Comparison of ENCODE assay signal across 22 cellular contexts in the genomic region with DNA sequence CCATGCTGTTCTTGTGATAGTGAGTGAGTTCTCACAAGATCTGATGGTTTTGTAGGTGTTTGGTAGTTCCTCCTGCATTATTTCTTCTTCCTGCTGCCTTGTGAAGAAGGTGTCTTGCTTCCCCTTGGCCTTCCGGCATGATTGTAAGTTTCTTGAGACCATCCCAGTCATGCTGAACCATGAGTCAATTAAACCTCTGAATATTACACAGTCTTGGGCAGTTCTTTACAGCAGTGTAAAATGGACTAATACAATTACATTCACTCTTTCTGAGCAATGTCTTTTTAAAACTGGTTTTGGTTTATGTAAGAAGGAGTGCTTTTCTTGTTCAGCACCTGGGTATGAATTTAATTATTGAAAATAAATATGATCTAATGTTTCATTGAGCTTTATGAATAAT. TPM values are rescaled to one million over a fixed set of nuclear protein-coding genes. Genes with fewer than 3 reads are reported as not detected.
DNase-seq lines count a peak whose midpoint lies in the region; ATAC-seq and TF ChIP-seq lines count a peak whose summit lies in the region.
"Had no signal": no experiment of that assay in that cellular context is flagged by ENCODE, and none has a peak within 500 bp of the region (broad histone marks: within the 10 kb centered on the region; RNA-seq: fewer than 3 reads in every experiment).

No MANE protein-coding gene starts in this region.

- peaks cover 7% of the 10 kb centered on the region for H3K9me3 Mint-ChIP-seq in activated T-cell treated with anti-CD3 and anti-CD28 coated beads, Interleukin-2, amount 50 U/mL, for 24 hours
- H3K9me3 Mint-ChIP-seq in GM23338, result 0 out of 3 replicates have a peak, but pooled peaks cover 3% of the 10 kb centered on the region
- H3K9me3 Mint-ChIP-seq in activated T-helper 17 cell treated with anti-CD3 and anti-CD28 coated beads, Interleukin-2, amount 50 U/mL, for 72 hours, result peaks cover 5% of the 10 kb centered on the region
- H3K9me3 Mint-ChIP-seq in stimulated activated effector memory CD8-positive, alpha-beta T cell treated with anti-CD3 and anti-CD28 coated beads, Interleukin-12 subunit alpha, Interleukin-12 subunit beta, amount 100 ng/mL, for 72 hours, result peaks cover 2% of the 10 kb centered on the region

- H3K4me1 ChIP-seq in GM23338 (ENCODE audit: insufficient read depth), result peaks cover 15% of the 10 kb centered on the region; the same call in 1 of the 2 replicates
- H3K4me1 ChIP-seq: A549, BLaER1, body of pancreas, esophagus squamous epithelium, gastroesophageal sphincter, right atrium auricular region had no signal

- H3F3A ChIP-seq in GM23338 (replicated peaks; ENCODE audit: low read depth), result no peaks in the 10 kb centered on the region

- H3K4me2 ChIP-seq in GM23338, result no peak overlapping the region
- H3K4me2 ChIP-seq: A549, BLaER1 had no signal

- no peak overlapping the region for H3K4me3 ChIP-seq in GM23338
- H3K4me3 ChIP-seq: A549, BLaER1, body of pancreas, esophagus squamous epithelium, gastroesophageal sphincter, ovary, right atrium auricular region had no signal

- no peak overlapping the region for H3K27ac ChIP-seq in GM23338 (ENCODE audit: low read depth)
- H3K27ac ChIP-seq: A549, BLaER1, body of pancreas, esophagus squamous epithelium, gastroesophageal sphincter, ovary, right atrium auricular region had no signal

- H2AFZ ChIP-seq in GM23338, result no peak overlapping the region

- ATAC-seq in GM23338 (no peak), HG03378 (IDR thresholded peaks at IDR 0.05; ENCODE audit: unreplicated experiment) (no peak)
- ATAC-seq in activated T-helper 17 cell treated with anti-CD3 and anti-CD28 coated beads, Interleukin-2, amount 50 U/mL, for 72 hours (replicated peaks), result peak; percentile 58
- ATAC-seq in stimulated activated effector memory CD8-positive, alpha-beta T cell treated with anti-CD3 and anti-CD28 coated beads, Interleukin-12 subunit alpha, Interleukin-12 subunit beta, amount 100 ng/mL, for 72 hours, result peak; percentile 79
- ATAC-seq: A549; activated CD8-positive, alpha-beta memory T cell treated with anti-CD3 and anti-CD28 coated beads, Interleukin-2, amount 10 ng/mL, durations not matched to agents 7 days and 5 days; body of pancreas; gastroesophageal sphincter had no signal

- H3K36me3 ChIP-seq in GM23338 (ENCODE audit: insufficient read depth), result no peaks in the 10 kb centered on the region
- H3K36me3 ChIP-seq: BLaER1, esophagus squamous epithelium, gastroesophageal sphincter, ovary, right atrium auricular region had no signal

- no peak for DNase-seq in activated T-cell treated with anti-CD3 and anti-CD28 coated beads, Interleukin-2, amount 50 U/mL, for 24 hours
- no peak for DNase-seq in activated T-cell treated with anti-CD3 and anti-CD28 coated beads, Interleukin-2, amount 50 U/mL, for 1 hour
- DNase-seq in GM23338 (ENCODE audit: low spot score) (no peak), hypothalamus (lab: John Stamatoyannopoulos, UW) (no peak), NCI-H187 (lab: John Stamatoyannopoulos, UW) (no peak)
- DNase-seq in stimulated activated effector memory CD8-positive, alpha-beta T cell treated with anti-CD3 and anti-CD28 coated beads, Interleukin-12 subunit alpha, Interleukin-12 subunit beta, amount 100 ng/mL, for 72 hours (ENCODE audit: low spot score in 2 of 2), result no peak
- DNase-seq: activated CD8-positive, alpha-beta memory T cell treated with anti-CD3 and anti-CD28 coated beads, Interleukin-2, amount 10 ng/mL, durations not matched to agents 7 days and 5 days; body of pancreas; effector memory CD4-positive, alpha-beta T cell; esophagus squamous epithelium; GDM1; HCEC 1CT; kidney glomerular epithelial cell; NCI-H1417 treated with DMSO at 0.1 percent for 48 hours; NCI-H524; ovary had no signal

- no peaks in the 10 kb centered on the region for H3K79me2 ChIP-seq in GM23338 (replicated peaks; ENCODE audit: insufficient read depth)

- no peaks in the 10 kb centered on the region for H3K27me3 Mint-ChIP-seq in activated T-cell treated with anti-CD3 and anti-CD28 coated beads, Interleukin-2, amount 50 U/mL, for 24 hours
- peaks cover 8% of the 10 kb centered on the region for H3K27me3 Mint-ChIP-seq in GM23338 (ENCODE audit: insufficient read depth, low read depth, poor library complexity)
- H3K27me3 Mint-ChIP-seq in activated T-helper 17 cell treated with anti-CD3 and anti-CD28 coated beads, Interleukin-2, amount 50 U/mL, for 72 hours, result no peaks in the 10 kb centered on the region
- H3K27me3 Mint-ChIP-seq: activated CD8-positive, alpha-beta memory T cell treated with anti-CD3 and anti-CD28 coated beads, Interleukin-2, amount 10 ng/mL, durations not matched to agents 7 days and 5 days had no signal

- TF ChIP-seq CTCF in GM23338 (conservative IDR thresholded peaks at IDR 0.05; ENCODE audit: low read depth in 2 of 2), result no peak

- H3K36me3 Mint-ChIP-seq in activated T-cell treated with anti-CD3 and anti-CD28 coated beads, Interleukin-2, amount 50 U/mL, for 24 hours (ENCODE audit: low read depth), result no peaks in the 10 kb centered on the region
- no peaks in the 10 kb centered on the region for H3K36me3 Mint-ChIP-seq in GM23338 (ENCODE audit: low read depth)
- no peaks in the 10 kb centered on the region for H3K36me3 Mint-ChIP-seq in activated T-helper 17 cell treated with anti-CD3 and anti-CD28 coated beads, Interleukin-2, amount 50 U/mL, for 72 hours (ENCODE audit: low read depth)
- H3K36me3 Mint-ChIP-seq in stimulated activated effector memory CD8-positive, alpha-beta T cell treated with anti-CD3 and anti-CD28 coated beads, Interleukin-12 subunit alpha, Interleukin-12 subunit beta, amount 100 ng/mL, for 72 hours, result no peaks in the 10 kb centered on the region
- H3K36me3 Mint-ChIP-seq: activated CD8-positive, alpha-beta memory T cell treated with anti-CD3 and anti-CD28 coated beads, Interleukin-2, amount 10 ng/mL, durations not matched to agents 7 days and 5 days had no signal

- peak overlapping the region; percentile 81 for H3K27ac Mint-ChIP-seq in activated T-cell treated with anti-CD3 and anti-CD28 coated beads, Interleukin-2, amount 50 U/mL, for 24 hours
- peak overlapping the region; percentile 2; the same call in 1 of the 2 replicates for H3K27ac Mint-ChIP-seq in GM23338
- H3K27ac Mint-ChIP-seq in activated T-helper 17 cell treated with anti-CD3 and anti-CD28 coated beads, Interleukin-2, amount 50 U/mL, for 72 hours, result no peak overlapping the region
- H3K27ac Mint-ChIP-seq in stimulated activated effector memory CD8-positive, alpha-beta T cell treated with anti-CD3 and anti-CD28 coated beads, Interleukin-12 subunit alpha, Interleukin-12 subunit beta, amount 100 ng/mL, for 72 hours, result peak overlapping the region; percentile 71
- H3K27ac Mint-ChIP-seq: activated CD8-positive, alpha-beta memory T cell treated with anti-CD3 and anti-CD28 coated beads, Interleukin-2, amount 10 ng/mL, durations not matched to agents 7 days and 5 days had no signal

- H3K27me3 ChIP-seq in GM23338 (ENCODE audit: insufficient read depth), result no peaks in the 10 kb centered on the region
- H3K27me3 ChIP-seq: BLaER1, body of pancreas, esophagus squamous epithelium, gastroesophageal sphincter, ovary, right atrium auricular region had no signal

- no peak overlapping the region for H3K4me3 Mint-ChIP-seq in activated T-cell treated with anti-CD3 and anti-CD28 coated beads, Interleukin-2, amount 50 U/mL, for 24 hours
- no peak overlapping the region for H3K4me3 Mint-ChIP-seq in GM23338
- no peak overlapping the region for H3K4me3 Mint-ChIP-seq in activated T-helper 17 cell treated with anti-CD3 and anti-CD28 coated beads, Interleukin-2, amount 50 U/mL, for 72 hours
- H3K4me3 Mint-ChIP-seq in stimulated activated effector memory CD8-positive, alpha-beta T cell treated with anti-CD3 and anti-CD28 coated beads, Interleukin-12 subunit alpha, Interleukin-12 subunit beta, amount 100 ng/mL, for 72 hours, result no peak overlapping the region
- H3K4me3 Mint-ChIP-seq: activated CD8-positive, alpha-beta memory T cell treated with anti-CD3 and anti-CD28 coated beads, Interleukin-2, amount 10 ng/mL, durations not matched to agents 7 days and 5 days had no signal

- no peaks in the 10 kb centered on the region for H3K9me2 ChIP-seq in GM23338 (ENCODE audit: insufficient read depth)

- H3K4me1 Mint-ChIP-seq in activated T-cell treated with anti-CD3 and anti-CD28 coated beads, Interleukin-2, amount 50 U/mL, for 24 hours (ENCODE audit: low read depth), result peaks cover 27% of the 10 kb centered on the region
- H3K4me1 Mint-ChIP-seq in GM23338, result peaks cover 16% of the 10 kb centered on the region; the same call in 2 of the 3 replicates
- no peaks in the 10 kb centered on the region for H3K4me1 Mint-ChIP-seq in activated T-helper 17 cell treated with anti-CD3 and anti-CD28 coated beads, Interleukin-2, amount 50 U/mL, for 72 hours
- peaks cover 23% of the 10 kb centered on the region for H3K4me1 Mint-ChIP-seq in stimulated activated effector memory CD8-positive, alpha-beta T cell treated with anti-CD3 and anti-CD28 coated beads, Interleukin-12 subunit alpha, Interleukin-12 subunit beta, amount 100 ng/mL, for 72 hours

- H4K20me1 ChIP-seq in GM23338 (replicated peaks; ENCODE audit: insufficient read depth), result no peaks in the 10 kb centered on the region
- H4K20me1 ChIP-seq: BLaER1 had no signal

TF ChIP-seq in GM23338, 12 proteins besides CTCF, POLR2A, EP300 and RAD21 (continues in another document):
- TF ChIP-seq ETS1 (IDR thresholded peaks at IDR 0.05), result no peak
- TF ChIP-seq ZNF114 (CRISPR knock-in tag; IDR thresholded peaks at IDR 0.05), result no peak
- no peak for TF ChIP-seq EZH2 (IDR thresholded peaks at IDR 0.05; ENCODE audit: low read depth, unreplicated experiment)
- TF ChIP-seq NANOG (IDR thresholded peaks at IDR 0.05; ENCODE audit: borderline replicate concordance), result no peak

RNA-seq across cellular contexts. Expression of gene ARRDC3, which starts 50.7 kb away (rescaled TPM):
- 13.6 and 16.5 TPM in 2 replicates for total RNA-seq in GM23338 (2014; rRNA removed; shearing (Covaris generic))
- polyA plus RNA-seq in GM23338 (2016; fragmentation: Nextera tagmentation; extraction: Ambion mirVana), result 8.5 and 11.9 TPM in 2 replicates
- 10 to 100 TPM; 17.5 to 60.9 TPM for total RNA-seq in activated T-helper 17 cell treated with anti-CD3 and anti-CD28 coated beads, Interleukin-2, amount 50 U/mL, for 72 hours

Comparison
In these comparisons a context has a peak if more than half of its experiments do, and no peak if none do; other contexts are left out.
1. ATAC-seq: peak in activated T-helper 17 cell treated with anti-CD3 and anti-CD28 coated beads, Interleukin-2, amount 50 U/mL, for 72 hours (single experiment) and stimulated activated effector memory CD8-positive, alpha-beta T cell treated with anti-CD3 and anti-CD28 coated beads, Interleukin-12 subunit alpha, Interleukin-12 subunit beta, amount 100 ng/mL, for 72 hours (single experiment); none in GM23338 (single experiment) and HG03378 (single experiment).